In the genomic region with DNA sequence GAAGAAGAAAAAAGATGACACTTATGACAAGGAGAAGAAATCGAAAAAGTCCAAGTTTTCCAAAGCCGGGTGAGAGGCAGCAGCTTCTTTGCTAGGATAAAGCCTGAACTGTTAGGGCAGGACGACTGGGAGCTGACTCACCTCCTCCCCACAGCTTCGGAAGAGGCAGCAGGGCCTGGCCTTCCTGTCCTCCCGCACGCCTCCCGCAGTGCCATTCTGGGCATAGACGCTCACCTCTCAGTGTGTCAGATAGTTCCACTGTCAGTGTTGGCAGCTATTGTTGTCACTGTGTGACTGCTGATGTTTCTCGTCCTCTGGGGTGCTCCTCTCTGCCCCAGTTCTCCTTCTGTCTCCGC, we compare ENCODE assay signal across 18 cellular contexts. TPM values are rescaled to one million over a fixed set of nuclear protein-coding genes. Genes with fewer than 3 reads are reported as not detected.
DNase-seq lines count a peak whose midpoint lies in the region; ATAC-seq, FAIRE-seq and TF ChIP-seq lines count a peak whose summit lies in the region.
"Had no signal": no experiment of that assay in that cellular context is flagged by ENCODE, and none has a peak within 500 bp of the region (broad histone marks: within the 10 kb centered on the region; RNA-seq: fewer than 3 reads in every experiment).

No MANE protein-coding gene starts in this region.

- DNase-seq in CD4-positive, CD25-positive, alpha-beta regulatory T cell = no peak
- DNase-seq in M059J (ENCODE audit: low read depth) (peak; percentile 21), keratinocyte (ENCODE audit: low read depth, low spot score) (no peak)
- no peak for DNase-seq in central memory CD8-positive, alpha-beta T cell (ENCODE audit: low spot score in 2 of 2)
- DNase-seq in activated T-cell treated with anti-CD3 and anti-CD28 coated beads, Interleukin-2, amount 50 U/mL, for 1 hour = no peak
- DNase-seq in naive thymus-derived CD4-positive, alpha-beta T cell = no peak
- DNase-seq: activated CD4-positive, alpha-beta T cell treated with anti-CD3 and anti-CD28 coated beads, Interleukin-2, amount 50 U/mL, for 1 hour; activated T-cell treated with anti-CD3 and anti-CD28 coated beads, Interleukin-2, amount 50 U/mL, for 48 hours; amniotic stem cell; mesendoderm; NCI-H2029; stimulated activated CD4-positive, alpha-beta T cell treated with anti-CD3 and anti-CD28 coated beads, Interleukin-4, amount 100 ng/mL, for 4 hours; T1000; transverse colon had no signal

- H3K9me3 Mint-ChIP-seq in CD4-positive, CD25-positive, alpha-beta regulatory T cell = no peaks in the 10 kb centered on the region
- H3K9me3 Mint-ChIP-seq in central memory CD8-positive, alpha-beta T cell = no peaks in the 10 kb centered on the region
- peaks cover 0 to 2% (median 0%) of the 10 kb centered on the region in 11 donors for H3K9me3 Mint-ChIP-seq in naive thymus-derived CD4-positive, alpha-beta T cell
- H3K9me3 Mint-ChIP-seq: GM23338 had no signal

- no peak overlapping the region for H2AFZ ChIP-seq in keratinocyte (ENCODE audit: control insufficient read depth, low read length)
- H2AFZ ChIP-seq: GM23338 had no signal

- H3K27ac ChIP-seq in CD4-positive, CD25-positive, alpha-beta regulatory T cell (ENCODE audit: insufficient read depth, low read length, poor library complexity, severe bottlenecking) = no peak overlapping the region
- H3K27ac ChIP-seq in keratinocyte (ENCODE audit: control insufficient read depth, insufficient read depth, low read length) = peak overlapping the region; percentile 19
- H3K27ac ChIP-seq in naive thymus-derived CD4-positive, alpha-beta T cell (ENCODE audit: low read depth, low read length) = no peak overlapping the region
- H3K27ac ChIP-seq: transverse colon had no signal

- no peaks in the 10 kb centered on the region for H3K9me3 ChIP-seq in CD4-positive, CD25-positive, alpha-beta regulatory T cell (ENCODE audit: control insufficient read depth in 2 of 2, low read length in 2 of 2)
- H3K9me3 ChIP-seq in keratinocyte (ENCODE audit: control insufficient read depth, low read depth, low read length) = no peaks in the 10 kb centered on the region
- no peaks in the 10 kb centered on the region for H3K9me3 ChIP-seq in naive thymus-derived CD4-positive, alpha-beta T cell (ENCODE audit: control insufficient read depth in 2 of 3, low read length in 3 of 3)
- H3K9me3 ChIP-seq: transverse colon had no signal

- peak overlapping the region in 2 of 3 donors; percentile 70 to 76 for H3K27ac Mint-ChIP-seq in CD4-positive, CD25-positive, alpha-beta regulatory T cell
- H3K27ac Mint-ChIP-seq in central memory CD8-positive, alpha-beta T cell (ENCODE audit: low read depth) = peak overlapping the region; percentile 13
- peak overlapping the region in 1 of 9 donors; percentile 30 for H3K27ac Mint-ChIP-seq in naive thymus-derived CD4-positive, alpha-beta T cell
- H3K27ac Mint-ChIP-seq: GM23338 had no signal

- POLR2A ChIA-PET in naive thymus-derived CD4-positive, alpha-beta T cell (lab: Charles Lee) = no interaction called here

- H3K36me3 Mint-ChIP-seq in CD4-positive, CD25-positive, alpha-beta regulatory T cell = peaks cover 43% of the 10 kb centered on the region
- peaks cover 59% of the 10 kb centered on the region for H3K36me3 Mint-ChIP-seq in central memory CD8-positive, alpha-beta T cell (ENCODE audit: insufficient read depth)
- H3K36me3 Mint-ChIP-seq in naive thymus-derived CD4-positive, alpha-beta T cell = peaks cover 19 to 45% (median 20%) of the 10 kb centered on the region in 5 donors

- H3K4me1 ChIP-seq in CD4-positive, CD25-positive, alpha-beta regulatory T cell (ENCODE audit: control insufficient read depth, insufficient read depth, low read length, poor library complexity, severe bottlenecking) = no peaks in the 10 kb centered on the region
- peaks cover 13% of the 10 kb centered on the region for H3K4me1 ChIP-seq in keratinocyte (ENCODE audit: control insufficient read depth, extremely low read depth, insufficient read depth, low read length)
- H3K4me1 ChIP-seq in naive thymus-derived CD4-positive, alpha-beta T cell (ENCODE audit: control insufficient read depth in 2 of 2, insufficient read depth in 2 of 2, low read length in 2 of 2) = no peaks in the 10 kb centered on the region

- peaks cover 55% of the 10 kb centered on the region for H3K79me2 ChIP-seq in keratinocyte (ENCODE audit: control insufficient read depth, insufficient read depth, low read length)

- CTCF ChIA-PET in naive thymus-derived CD4-positive, alpha-beta T cell (lab: Charles Lee) = interaction anchor here (0.5 kb wide), 1 partner anchor 75 kb away, joined by 3 read pairs; no protein-coding TSS in a partner anchor

- no peaks in the 10 kb centered on the region for H3K27me3 ChIP-seq in CD4-positive, CD25-positive, alpha-beta regulatory T cell (ENCODE audit: control insufficient read depth, insufficient read depth, low read length)
- H3K27me3 ChIP-seq in keratinocyte (ENCODE audit: control insufficient read depth, extremely low read depth, insufficient read depth, low read length) = no peaks in the 10 kb centered on the region
- H3K27me3 ChIP-seq in naive thymus-derived CD4-positive, alpha-beta T cell (ENCODE audit: control insufficient read depth in 2 of 2, insufficient read depth in 2 of 2, low read length in 2 of 2) = no peaks in the 10 kb centered on the region
- H3K27me3 ChIP-seq: transverse colon had no signal

- no peak overlapping the region for H3K9ac ChIP-seq in keratinocyte (ENCODE audit: control insufficient read depth, extremely low read depth, insufficient read depth, low read length)

- no peak for TF ChIP-seq CTCF in keratinocyte (optimal IDR thresholded peaks at IDR 0.05 in 1 of 3, IDR thresholded peaks at IDR 0.05 in 1 of 3, conservative IDR thresholded peaks at IDR 0.05 in 1 of 3; ENCODE audit: extremely low read depth in 1 of 3, insufficient read depth in 2 of 3, low read length in 3 of 3)

- dilution Hi-C loops in keratinocyte (cut with MboI; ENCODE audit: extremely low pct_ligation_motif_present, low sequenced_read_pairs) = no loop called here

- peaks cover 4 to 26% (median 11%) of the 10 kb centered on the region in 4 donors for H3K4me1 Mint-ChIP-seq in CD4-positive, CD25-positive, alpha-beta regulatory T cell
- peaks cover 12% of the 10 kb centered on the region for H3K4me1 Mint-ChIP-seq in central memory CD8-positive, alpha-beta T cell
- peaks cover 9 to 27% (median 19%) of the 10 kb centered on the region in 7 donors for H3K4me1 Mint-ChIP-seq in naive thymus-derived CD4-positive, alpha-beta T cell
- H3K4me1 Mint-ChIP-seq: GM23338 had no signal

- no peaks in the 10 kb centered on the region for H3K27me3 Mint-ChIP-seq in CD4-positive, CD25-positive, alpha-beta regulatory T cell
- H3K27me3 Mint-ChIP-seq in central memory CD8-positive, alpha-beta T cell = no peaks in the 10 kb centered on the region
- H3K27me3 Mint-ChIP-seq in naive thymus-derived CD4-positive, alpha-beta T cell = no peaks in the 10 kb centered on the region

- H3K4me2 ChIP-seq in keratinocyte (ENCODE audit: control insufficient read depth, extremely low read depth, insufficient read depth, low read depth, low read length) = peak overlapping the region; percentile 35
- H3K4me2 ChIP-seq: GM23338 had no signal

- H3K9me1 ChIP-seq in keratinocyte (ENCODE audit: control insufficient read depth, extremely low read depth, insufficient read depth, low read length) = no peaks in the 10 kb centered on the region

- no peak overlapping the region for H3K4me3 Mint-ChIP-seq in CD4-positive, CD25-positive, alpha-beta regulatory T cell
- H3K4me3 Mint-ChIP-seq in central memory CD8-positive, alpha-beta T cell = no peak overlapping the region
- H3K4me3 Mint-ChIP-seq in naive thymus-derived CD4-positive, alpha-beta T cell = no peak overlapping the region
- H3K4me3 Mint-ChIP-seq: GM23338 had no signal

- H3K4me3 ChIP-seq in CD4-positive, CD25-positive, alpha-beta regulatory T cell (ENCODE audit: low read depth, low read length) = no peak overlapping the region
- H3K4me3 ChIP-seq in keratinocyte (ENCODE audit: control insufficient read depth in 2 of 3, extremely low read depth in 1 of 3, insufficient read depth in 2 of 3, low read depth in 1 of 3, low read length in 3 of 3) = no peak overlapping the region
- H3K4me3 ChIP-seq in naive thymus-derived CD4-positive, alpha-beta T cell (ENCODE audit: low read length) = no peak overlapping the region
- H3K4me3 ChIP-seq: GM23338, transverse colon had no signal

- FAIRE-seq in keratinocyte (lab: Jason Lieb, UNC) = no peak
- FAIRE-seq: HTR-8/SVneo had no signal

- no peak for ATAC-seq in CD4-positive, CD25-positive, alpha-beta regulatory T cell (ENCODE audit: low read depth in 2 of 2)
- ATAC-seq in central memory CD8-positive, alpha-beta T cell (replicated peaks; ENCODE audit: extremely low read depth, poor library complexity, severe bottlenecking) = no peak
- no peak for ATAC-seq in HG03460 (IDR thresholded peaks at IDR 0.05; ENCODE audit: unreplicated experiment)
- ATAC-seq in naive thymus-derived CD4-positive, alpha-beta T cell = no peak
- ATAC-seq in GM18517 (IDR thresholded peaks at IDR 0.05; ENCODE audit: unreplicated experiment) = no peak
- ATAC-seq: GM23338 had no signal

- no peaks in the 10 kb centered on the region for H4K20me1 ChIP-seq in keratinocyte (ENCODE audit: control insufficient read depth, extremely low read depth, insufficient read depth, low read length)

- peaks cover 69% of the 10 kb centered on the region for H3K36me3 ChIP-seq in CD4-positive, CD25-positive, alpha-beta regulatory T cell (ENCODE audit: control insufficient read depth, insufficient read depth, low read length)
- peaks cover 27 to 62% of the 10 kb centered on the region in 2 experiments for H3K36me3 ChIP-seq in keratinocyte (ENCODE audit: control insufficient read depth in 2 of 2, extremely low read depth in 1 of 2, insufficient read depth in 2 of 2, low read length in 2 of 2)
- H3K36me3 ChIP-seq in naive thymus-derived CD4-positive, alpha-beta T cell (ENCODE audit: control insufficient read depth in 2 of 3, insufficient read depth in 3 of 3, low read length in 3 of 3) = peaks cover 25 to 70% (median 30%) of the 10 kb centered on the region in 3 experiments

- intact Hi-C loops in naive thymus-derived CD4-positive, alpha-beta T cell (cut with micrococcal nuclease) = no loop called here

RNA-seq across cellular contexts. Expression of a gene that starts 12.6 kb away (rescaled TPM):
- 65.3 TPM for total RNA-seq in CD4-positive, CD25-positive, alpha-beta regulatory T cell
- 10 to 100 TPM; 10.8 to 12.8 (median 11.2) TPM for polyA plus RNA-seq in CD4-positive, CD25-positive, alpha-beta regulatory T cell
- total RNA-seq in M059J (2014; rRNA removed; shearing (Covaris generic)) = 22.8 and 48.3 TPM in 2 replicates
- 9.5 to 19.6 TPM (median 11.5 TPM) in 3 replicates for polyA plus RNA-seq in keratinocyte
- polyA plus RNA-seq in keratinocyte (2011; ENCODE audit: low read depth) = 92.6 TPM
- 11.5 and 14.0 TPM in 2 replicates for polyA plus RNA-seq in keratinocyte (2011; cell fraction: cytosol; rRNA removed)
- polyA plus RNA-seq in keratinocyte (2011; cell fraction: nucleus; rRNA removed) = 39.0 and 42.0 TPM in 2 replicates
- 20.9 and 26.0 TPM in 2 replicates for polyA plus RNA-seq in keratinocyte (2012; ENCODE audit: low replicate concordance)
- 21.3 to 78.4 TPM (median 21.5 TPM) in 3 replicates for polyA minus RNA-seq in keratinocyte
- polyA minus RNA-seq in keratinocyte (2011; cell fraction: cytosol; rRNA and poly(A)+ RNA removed) = 23.4 TPM
- 28.7 and 42.0 TPM in 2 replicates for polyA minus RNA-seq in keratinocyte (2011; cell fraction: nucleus; rRNA and poly(A)+ RNA removed)
- 10 to 100 TPM; 39.5 to 58.7 (median 42.4) TPM for total RNA-seq in naive thymus-derived CD4-positive, alpha-beta T cell
- polyA plus RNA-seq in naive thymus-derived CD4-positive, alpha-beta T cell = 10 to 100 TPM; 11.0 to 18.4 TPM

RNA-seq across cellular contexts. Expression of a gene that starts 12.8 kb away (rescaled TPM):
- 114 TPM for total RNA-seq in CD4-positive, CD25-positive, alpha-beta regulatory T cell
- polyA plus RNA-seq in CD4-positive, CD25-positive, alpha-beta regulatory T cell = 10 to 100 TPM; 29.4 to 38.6 (median 33.2) TPM
- 24.9 and 42.0 TPM in 2 replicates for total RNA-seq in M059J (2014; rRNA removed; shearing (Covaris generic))
- 38.7 to 42.6 TPM (median 39.8 TPM) in 3 replicates for polyA plus RNA-seq in keratinocyte
- 69.2 TPM for polyA plus RNA-seq in keratinocyte (2011; ENCODE audit: low read depth)
- polyA plus RNA-seq in keratinocyte (2011; cell fraction: cytosol; rRNA removed) = 22.2 and 25.3 TPM in 2 replicates
- polyA plus RNA-seq in keratinocyte (2011; cell fraction: nucleus; rRNA removed) = 59.7 and 68.2 TPM in 2 replicates
- polyA plus RNA-seq in keratinocyte (2012; ENCODE audit: low replicate concordance) = 27.3 and 41.6 TPM in 2 replicates
- 24.0 to 60.5 TPM (median 39.2 TPM) in 3 replicates for polyA minus RNA-seq in keratinocyte
- 21.7 TPM for polyA minus RNA-seq in keratinocyte (2011; cell fraction: cytosol; rRNA and poly(A)+ RNA removed)
- polyA minus RNA-seq in keratinocyte (2011; cell fraction: nucleus; rRNA and poly(A)+ RNA removed) = 18.7 and 28.8 TPM in 2 replicates
- total RNA-seq in naive thymus-derived CD4-positive, alpha-beta T cell = 100 to 1,000 TPM in 4 of 5 experiments, 10 to 100 TPM in 1; 98.7 to 122 (median 108) TPM
- 10 to 100 TPM; 32.0 to 44.9 TPM for polyA plus RNA-seq in naive thymus-derived CD4-positive, alpha-beta T cell

RNA-seq across cellular contexts. Expression of a gene that starts 57.4 kb away (rescaled TPM):
- total RNA-seq in CD4-positive, CD25-positive, alpha-beta regulatory T cell = 15.9 TPM
- polyA plus RNA-seq in CD4-positive, CD25-positive, alpha-beta regulatory T cell = 1 to 10 TPM; 4.6 to 8.2 (median 7.0) TPM
- total RNA-seq in M059J (2014; rRNA removed; shearing (Covaris generic)) = 18.9 and 21.7 TPM in 2 replicates
- polyA plus RNA-seq in keratinocyte = 17.3 to 33.2 TPM (median 20.5 TPM) in 3 replicates
- polyA plus RNA-seq in keratinocyte (2011; ENCODE audit: low read depth) = 7.0 TPM
- 13.9 and 24.0 TPM in 2 replicates for polyA plus RNA-seq in keratinocyte (2011; cell fraction: cytosol; rRNA removed)
- 32.3 and 38.9 TPM in 2 replicates for polyA plus RNA-seq in keratinocyte (2011; cell fraction: nucleus; rRNA removed)
- polyA plus RNA-seq in keratinocyte (2012; ENCODE audit: low replicate concordance) = 12.7 and 22.6 TPM in 2 replicates
- 8.1 to 31.8 TPM (median 27.3 TPM) in 3 replicates for polyA minus RNA-seq in keratinocyte
- polyA minus RNA-seq in keratinocyte (2011; cell fraction: cytosol; rRNA and poly(A)+ RNA removed) = 29.0 TPM
- polyA minus RNA-seq in keratinocyte (2011; cell fraction: nucleus; rRNA and poly(A)+ RNA removed) = 8.8 and 11.6 TPM in 2 replicates
- total RNA-seq in naive thymus-derived CD4-positive, alpha-beta T cell = 10 to 100 TPM in 3 of 5 experiments, 1 to 10 TPM in 2; 7.4 to 29.0 (median 10.1) TPM
- polyA plus RNA-seq in naive thymus-derived CD4-positive, alpha-beta T cell = 1 to 10 TPM; 7.9 to 8.3 TPM
